In genomic region chr11:74739546-74740270, GRCh38 we compare ENCODE assay signal across 8 cellular contexts. TPM values are rescaled to one million over a fixed set of nuclear protein-coding genes. Genes with fewer than 3 reads are reported as not detected.
DNase-seq lines count a peak whose midpoint lies in the region; ATAC-seq and TF ChIP-seq lines count a peak whose summit lies in the region.

No MANE protein-coding gene starts in this region.

- DNase-seq in DMS114 treated with DMSO at 0.1 percent for 48 hours (lab: John Stamatoyannopoulos, UW; ENCODE audit: unreplicated experiment) (peak; percentile 40), adipocyte (ENCODE audit: low read depth) (peak; percentile 87), left cardiac atrium (peak; percentile 48), sigmoid colon (no peak), NCI-H1092 treated with DMSO at 0.1 percent for 48 hours (lab: John Stamatoyannopoulos, UW) (no peak)

- intact Hi-C loops in left cardiac atrium (cut with DNase I), result loop anchor here in 1 of 2 donors (10.0 kb wide), 1 partner anchor 285 kb away; no protein-coding TSS in a partner anchor
- intact Hi-C loops in sigmoid colon (cut with DNase I), result loop anchor here (2.0 to 10.0 kb wide), 5 partner anchors 147 to 485 kb away; partner anchors contain the start of genes LIPT2 and POLD3

- H3K9ac ChIP-seq in adipocyte (ENCODE audit: low read length), result no peak overlapping the region

- TF ChIP-seq POLR2A in sigmoid colon (IDR thresholded peaks at IDR 0.05), result no peak

- H3K27me3 ChIP-seq in adipocyte (replicated peaks; ENCODE audit: control insufficient read depth, insufficient read depth, low read length) (peaks cover 5% of the 10 kb centered on the region), sigmoid colon (no peaks in the 10 kb centered on the region)

- peak; percentile 66 to 92 (median 83) for TF ChIP-seq CTCF in sigmoid colon (IDR thresholded peaks at IDR 0.05)

- 13 to 22% methylated on average over 8 of the region's 8 CpGs for WGBS in sigmoid colon, 2 donors

- H3K4me3 ChIP-seq in adipocyte (ENCODE audit: low read length) (no peak overlapping the region), sigmoid colon (no peak overlapping the region)

- ATAC-seq in HG02885 (IDR thresholded peaks at IDR 0.05; ENCODE audit: poor library complexity, unreplicated experiment) (peak; percentile 47), left cardiac atrium (peak; percentile 92 to 95), HG02571 (IDR thresholded peaks at IDR 0.05; ENCODE audit: unreplicated experiment) (no peak)

- H3K4me1 ChIP-seq in adipocyte (ENCODE audit: control insufficient read depth, insufficient read depth, low read length) (no peaks in the 10 kb centered on the region), sigmoid colon (no peaks in the 10 kb centered on the region)

- H3K36me3 ChIP-seq in adipocyte (ENCODE audit: control insufficient read depth, insufficient read depth, low read length, severe bottlenecking) (no peaks in the 10 kb centered on the region), sigmoid colon (no peaks in the 10 kb centered on the region)

- H3K27ac ChIP-seq in sigmoid colon, result no peak overlapping the region

- no peak for TF ChIP-seq EP300 in sigmoid colon (IDR thresholded peaks at IDR 0.05)

- H3K9me3 ChIP-seq in adipocyte (ENCODE audit: control insufficient read depth, low read length) (no peaks in the 10 kb centered on the region), sigmoid colon (no peaks in the 10 kb centered on the region)

TF ChIP-seq in PFSK-1, 5 proteins besides CTCF, POLR2A, EP300 and RAD21:
- TF ChIP-seq POLR2AphosphoS5 (IDR thresholded peaks at IDR 0.05; ENCODE audit: low read depth, low read length) (no peak), FOXP2 (optimal IDR thresholded peaks at IDR 0.05; ENCODE audit: borderline replicate concordance, extremely low read depth, extremely low read length, insufficient read depth) (peak; percentile 66)

RNA-seq across cellular contexts. Expression of gene CHRDL2, which starts 8.5 kb away (rescaled TPM):
- not detected for polyA plus RNA-seq in PFSK-1 (2012; ENCODE audit: insufficient read length, low read depth)
- total RNA-seq in left cardiac atrium (10 to 100 TPM in 1 of 2 donors, 1 to 10 TPM in 1; 6.1 to 25.4 TPM), sigmoid colon (10 to 100 TPM in 2 of 4 donors, 1 to 10 TPM in 2; 6.1 to 45.1 (median 14.4) TPM)
- 10 to 100 TPM in 1 of 3 donors, 1 to 10 TPM in 1, not detected in 1; 9.6 to 43.9 TPM for polyA plus RNA-seq in sigmoid colon

RNA-seq across cellular contexts. Expression of gene RNF169, which starts 8.9 kb away (rescaled TPM):
- 9.7 TPM for polyA plus RNA-seq in PFSK-1 (2012; ENCODE audit: insufficient read length, low read depth)
- total RNA-seq in left cardiac atrium (10 to 100 TPM; 10.3 to 11.6 TPM), sigmoid colon (10 to 100 TPM; 20.3 to 27.7 (median 22.5) TPM)
- 1 to 10 TPM; 1.6 to 5.1 (median 1.8) TPM for polyA plus RNA-seq in sigmoid colon

Comparison
In these comparisons a context has a peak if more than half of its experiments do, and no peak if none do; other contexts are left out.
1. DNase-seq: peak in DMS114 treated with DMSO at 0.1 percent for 48 hours (single experiment), adipocyte (single experiment) and left cardiac atrium (single experiment); none in sigmoid colon (single experiment) and NCI-H1092 treated with DMSO at 0.1 percent for 48 hours (single experiment).